ENCODE assay signal across 1 cellular context in genomic region chr13:41960700-41961697, GRCh38.
TF ChIP-seq lines count a peak whose summit lies in the region.

TSS of gene VWA8 (minus strand) at chr13:41961109. CDS start at chr13:41961015, 94 bp downstream.

TF ChIP-seq in HepG2, 621 proteins besides CTCF, POLR2A, EP300 and RAD21 (continued from another document and continues in another):
- TF ChIP-seq ZBTB34 (CRISPR knock-in tag; IDR thresholded peaks at IDR 0.05): no peak; the same call in 1 of the 2 replicates
- TF ChIP-seq THAP7 (CRISPR knock-in tag; IDR thresholded peaks at IDR 0.05): no peak
- no peak for TF ChIP-seq MATR3 (CRISPR knock-in tag; IDR thresholded peaks at IDR 0.05)
- TF ChIP-seq ZNF713 (CRISPR knock-in tag; IDR thresholded peaks at IDR 0.05): no peak
- TF ChIP-seq SIX4 (CRISPR knock-in tag; IDR thresholded peaks at IDR 0.05): no peak
- TF ChIP-seq NFRKB (IDR thresholded peaks at IDR 0.05): no peak
- TF ChIP-seq ZNF772 (CRISPR knock-in tag; IDR thresholded peaks at IDR 0.05): peak; percentile 79; the same call in 1 of the 2 replicates
- peak; percentile 61; the same call in 1 of the 2 replicates for TF ChIP-seq SMAD3 (CRISPR knock-in tag; IDR thresholded peaks at IDR 0.05)
- no peak for TF ChIP-seq ZFP1 (CRISPR knock-in tag; IDR thresholded peaks at IDR 0.05)
- TF ChIP-seq TP53 (CRISPR knock-in tag; conservative IDR thresholded peaks at IDR 0.05): 0 out of 2 replicates have a peak, but pooled peaks have one; percentile 47
- no peak for TF ChIP-seq CAMTA2 (CRISPR knock-in tag; IDR thresholded peaks at IDR 0.05; ENCODE audit: borderline replicate concordance)
- TF ChIP-seq MXD3 (CRISPR knock-in tag; IDR thresholded peaks at IDR 0.05): peak; percentile 87
- peak; percentile 62 for TF ChIP-seq ZNF143 (CRISPR knock-in tag; IDR thresholded peaks at IDR 0.05)
- TF ChIP-seq POGZ (CRISPR knock-in tag; IDR thresholded peaks at IDR 0.05): peak; percentile 77
- TF ChIP-seq E2F1 (CRISPR knock-in tag; IDR thresholded peaks at IDR 0.05): peak; percentile 69; the same call in 1 of the 2 replicates
- peak; percentile 67 for TF ChIP-seq HDAC1 (CRISPR knock-in tag; IDR thresholded peaks at IDR 0.05)
- TF ChIP-seq YEATS2 (CRISPR knock-in tag; IDR thresholded peaks at IDR 0.05; ENCODE audit: borderline replicate concordance): peak; percentile 90
- peak; percentile 75; the same call in 1 of the 2 replicates for TF ChIP-seq MYPOP (CRISPR knock-in tag; IDR thresholded peaks at IDR 0.05)
- no peak for TF ChIP-seq TBP (CRISPR knock-in tag; IDR thresholded peaks at IDR 0.05)
- no peak for TF ChIP-seq ZNF704 (CRISPR knock-in tag; IDR thresholded peaks at IDR 0.05; ENCODE audit: borderline replicate concordance)
- TF ChIP-seq HNF4G (IDR thresholded peaks at IDR 0.05; ENCODE audit: borderline replicate concordance, low read depth, low read length): no peak
- peak; percentile 57; the same call in 1 of the 2 replicates for TF ChIP-seq HNF4G (CRISPR knock-in tag; IDR thresholded peaks at IDR 0.05; ENCODE audit: borderline replicate concordance, low read depth)
- no peak; the same call in 1 of the 2 replicates for TF ChIP-seq ATAD3A (CRISPR knock-in tag; IDR thresholded peaks at IDR 0.05)
- 0 out of 2 replicates have a peak, but pooled peaks have one; percentile 26 for TF ChIP-seq ZNF558 (CRISPR knock-in tag; IDR thresholded peaks at IDR 0.05; ENCODE audit: borderline replicate concordance)
- no peak for TF ChIP-seq EZH2 (conservative IDR thresholded peaks at IDR 0.05; ENCODE audit: low read depth, low read length)
- TF ChIP-seq SRSF4 (IDR thresholded peaks at IDR 0.05; ENCODE audit: low read depth, low read length, poor library complexity, severe bottlenecking): no peak
- no peak for TF ChIP-seq ZNF567 (CRISPR knock-in tag; IDR thresholded peaks at IDR 0.05; ENCODE audit: borderline replicate concordance)
- TF ChIP-seq NKX3-1 (CRISPR knock-in tag; IDR thresholded peaks at IDR 0.05): peak; percentile 86
- peak; percentile 49; the same call in 1 of the 2 replicates for TF ChIP-seq ZNF121 (CRISPR knock-in tag; IDR thresholded peaks at IDR 0.05)
- TF ChIP-seq HMGXB3 (CRISPR knock-in tag; IDR thresholded peaks at IDR 0.05; ENCODE audit: borderline replicate concordance): no peak
- peak; percentile 59; the same call in 1 of the 2 replicates for TF ChIP-seq HIVEP1 (CRISPR knock-in tag; IDR thresholded peaks at IDR 0.05)
- TF ChIP-seq TFDP2 (CRISPR knock-in tag; IDR thresholded peaks at IDR 0.05): no peak
- TF ChIP-seq ZFP37 (CRISPR knock-in tag; IDR thresholded peaks at IDR 0.05; ENCODE audit: borderline replicate concordance): no peak
- peak; percentile 83; the same call in 1 of the 2 replicates for TF ChIP-seq MLLT10 (CRISPR knock-in tag; IDR thresholded peaks at IDR 0.05)
- no peak for TF ChIP-seq ZNF407 (CRISPR knock-in tag; IDR thresholded peaks at IDR 0.05; ENCODE audit: not compliant biosample characterization)
- peak; percentile 64; the same call in 1 of the 2 replicates for TF ChIP-seq BORCS8-MEF2B (CRISPR knock-in tag; IDR thresholded peaks at IDR 0.05)
- no peak for TF ChIP-seq ZNF496 (CRISPR knock-in tag; IDR thresholded peaks at IDR 0.05; ENCODE audit: insufficient replicate concordance)
- 0 out of 2 replicates have a peak, but pooled peaks have one; percentile 79 for TF ChIP-seq CHCHD3 (CRISPR knock-in tag; IDR thresholded peaks at IDR 0.05)
- TF ChIP-seq PBX2 (CRISPR knock-in tag; IDR thresholded peaks at IDR 0.05): no peak
